18 cellular contexts compared by ENCODE assay signal in the genomic region with DNA sequence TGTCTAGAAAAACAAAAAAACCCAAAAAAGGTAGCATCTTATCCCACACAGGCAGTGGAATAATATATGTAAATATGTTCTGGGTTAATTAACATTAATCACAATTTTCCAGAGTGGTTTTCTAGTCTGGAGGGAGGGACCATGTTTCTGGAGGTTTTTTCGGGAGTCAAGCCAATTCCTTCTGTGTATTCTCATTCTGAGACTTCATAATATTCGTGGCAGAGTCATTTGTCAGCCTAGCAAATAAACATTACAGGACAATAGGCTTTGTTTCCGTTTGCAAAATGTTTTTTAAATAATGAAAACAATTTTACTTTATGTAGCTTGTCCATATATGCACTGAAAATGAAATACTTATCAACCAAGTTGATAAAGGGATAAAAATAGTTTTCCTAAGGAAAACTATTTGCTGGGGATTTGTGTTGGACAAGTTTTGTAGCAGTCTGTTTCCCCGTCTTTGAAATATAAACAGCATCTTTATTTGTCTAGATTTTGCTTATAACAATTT. TPM values are rescaled to one million over a fixed set of nuclear protein-coding genes. Genes with fewer than 3 reads are reported as not detected.
DNase-seq lines count a peak whose midpoint lies in the region; TF ChIP-seq lines count a peak whose summit lies in the region.
"Had no signal": no experiment of that assay in that cellular context is flagged by ENCODE, and none has a peak within 500 bp of the region (broad histone marks: within the 10 kb centered on the region; RNA-seq: fewer than 3 reads in every experiment).

No MANE protein-coding gene starts in this region.

- H3K27ac ChIP-seq in ACC112 (ENCODE audit: low read depth, low read length) = peak overlapping the region; percentile 40
- H3K27ac ChIP-seq in esophagus squamous epithelium = peak overlapping the region in 3 of 4 donors; percentile 50 to 73 (median 65)

- H3K9me3 Mint-ChIP-seq in osteocyte (ENCODE audit: unreplicated experiment) = no peaks in the 10 kb centered on the region
- H3K9me3 Mint-ChIP-seq: activated CD8-positive, alpha-beta T cell treated with anti-CD3 and anti-CD28 coated beads for 36 hours; effector memory CD8-positive, alpha-beta T cell; GM23338; IgD-negative memory B cell; nephron progenitor cell; stimulated activated effector memory CD8-positive, alpha-beta T cell treated with anti-CD3 and anti-CD28 coated beads, Interleukin-12 subunit alpha, Interleukin-12 subunit beta, amount 100 ng/mL, for 72 hours had no signal

- H3K9me3 ChIP-seq in Loucy (ENCODE audit: insufficient read depth, low read depth, low read length) = no peaks in the 10 kb centered on the region
- no peaks in the 10 kb centered on the region for H3K9me3 ChIP-seq in esophagus squamous epithelium

- no peaks in the 10 kb centered on the region for H4K20me1 ChIP-seq in Loucy (ENCODE audit: insufficient read depth, low read length, poor library complexity, severe bottlenecking)

- no peak for TF ChIP-seq CTCF in Loucy (conservative IDR thresholded peaks at IDR 0.05; ENCODE audit: low read length)
- TF ChIP-seq CTCF in esophagus squamous epithelium (IDR thresholded peaks at IDR 0.05) = no peak
- no peak for TF ChIP-seq CTCF in osteocyte (IDR thresholded peaks at IDR 0.05)

- no peaks in the 10 kb centered on the region for H3K36me3 Mint-ChIP-seq in osteocyte (ENCODE audit: unreplicated experiment)
- H3K36me3 Mint-ChIP-seq: stimulated activated effector memory CD8-positive, alpha-beta T cell treated with anti-CD3 and anti-CD28 coated beads, Interleukin-12 subunit alpha, Interleukin-12 subunit beta, amount 100 ng/mL, for 72 hours had no signal

- no peaks in the 10 kb centered on the region for H3K79me2 ChIP-seq in ACC112 (ENCODE audit: control insufficient read depth, insufficient read depth, low read length, unreplicated experiment)
- peaks cover 23% of the 10 kb centered on the region; the same call in 1 of the 2 replicates for H3K79me2 ChIP-seq in Loucy (ENCODE audit: insufficient read depth, low read length)

- intact Hi-C loops in esophagus squamous epithelium (cut with DNase I) = no loop called here

- H3K4me3 ChIP-seq in ACC112 (ENCODE audit: low read depth, low read length) (peak overlapping the region; percentile 46), Loucy (ENCODE audit: low read length, poor library complexity, severe bottlenecking) (no peak overlapping the region), esophagus squamous epithelium (peak overlapping the region in 1 of 4 donors; percentile 31)
- H3K4me3 ChIP-seq: GM23338 had no signal

- H3K4me1 Mint-ChIP-seq in osteocyte (ENCODE audit: unreplicated experiment) = peaks cover 38% of the 10 kb centered on the region

- 30 to 36% methylated on average over 4 of the region's 4 CpGs for WGBS in esophagus squamous epithelium, 2 donors

- H3K9me2 ChIP-seq in Loucy (replicated peaks; ENCODE audit: low read depth, low read length) = no peaks in the 10 kb centered on the region

- DNase-seq in esophagus squamous epithelium (lab: John Stamatoyannopoulos, UW) (no peak), osteocyte (ENCODE audit: extremely low spot score, unreplicated experiment) (no peak), hippocampal formation (lab: John Stamatoyannopoulos, UW) (no peak), islet precursor cell (no peak), dedifferentiated amniotic fluid mesenchymal stem cell (ENCODE audit: extremely low spot score) (no peak), NCI-H1092 (lab: John Stamatoyannopoulos, UW) (no peak)
- DNase-seq: activated CD8-positive, alpha-beta T cell treated with anti-CD3 and anti-CD28 coated beads for 36 hours; activated effector memory CD4-positive, alpha-beta T cell treated with Interleukin-2 at 50 U/mL for 16 hours; Calu3; effector memory CD8-positive, alpha-beta T cell; glutamatergic neuron; NCI-H446 treated with DMSO at 0.1 percent for 48 hours; nephron progenitor cell had no signal

- H3F3A ChIP-seq in Loucy (ENCODE audit: low read depth) = peaks cover 7% of the 10 kb centered on the region; the same call in 1 of the 2 replicates

- H3K36me3 ChIP-seq in ACC112 (ENCODE audit: insufficient read depth, low read length) (no peaks in the 10 kb centered on the region), Loucy (ENCODE audit: insufficient read depth, low read length) (no peaks in the 10 kb centered on the region), esophagus squamous epithelium (no peaks in the 10 kb centered on the region)

- H2AFZ ChIP-seq in ACC112 (ENCODE audit: low read length, unreplicated experiment) (peak overlapping the region; percentile 20), Loucy (ENCODE audit: low read length) (no peak overlapping the region)
- H2AFZ ChIP-seq: GM23338 had no signal

- H3K27me3 ChIP-seq in ACC112 (ENCODE audit: insufficient read depth, low read length) (no peaks in the 10 kb centered on the region), Loucy (ENCODE audit: insufficient read depth, low read length, poor library complexity, severe bottlenecking) (no peaks in the 10 kb centered on the region), esophagus squamous epithelium (no peaks in the 10 kb centered on the region)

- TF ChIP-seq POLR2A in esophagus squamous epithelium (IDR thresholded peaks at IDR 0.05) = no peak

- peak overlapping the region; percentile 80 for H3K27ac Mint-ChIP-seq in osteocyte (ENCODE audit: unreplicated experiment)
- H3K27ac Mint-ChIP-seq: activated CD8-positive, alpha-beta T cell treated with anti-CD3 and anti-CD28 coated beads for 36 hours; effector memory CD8-positive, alpha-beta T cell; GM23338; IgD-negative memory B cell; stimulated activated effector memory CD8-positive, alpha-beta T cell treated with anti-CD3 and anti-CD28 coated beads, Interleukin-12 subunit alpha, Interleukin-12 subunit beta, amount 100 ng/mL, for 72 hours had no signal

- no peak overlapping the region for H3K4me3 Mint-ChIP-seq in osteocyte (ENCODE audit: unreplicated experiment)
- H3K4me3 Mint-ChIP-seq: activated CD8-positive, alpha-beta T cell treated with anti-CD3 and anti-CD28 coated beads for 36 hours; effector memory CD8-positive, alpha-beta T cell; GM23338; IgD-negative memory B cell; nephron progenitor cell; stimulated activated effector memory CD8-positive, alpha-beta T cell treated with anti-CD3 and anti-CD28 coated beads, Interleukin-12 subunit alpha, Interleukin-12 subunit beta, amount 100 ng/mL, for 72 hours had no signal

- H3K4me1 ChIP-seq in ACC112 (ENCODE audit: control insufficient read depth, insufficient read depth, low read length, unreplicated experiment) (peaks cover 29% of the 10 kb centered on the region), Loucy (ENCODE audit: insufficient read depth, low read length, poor library complexity, severe bottlenecking) (peaks cover 46% of the 10 kb centered on the region), esophagus squamous epithelium (peaks cover 0 to 37% (median 16%) of the 10 kb centered on the region in 3 donors)

- no peaks in the 10 kb centered on the region for H3K27me3 Mint-ChIP-seq in osteocyte (ENCODE audit: unreplicated experiment)
- H3K27me3 Mint-ChIP-seq: activated CD8-positive, alpha-beta T cell treated with anti-CD3 and anti-CD28 coated beads for 36 hours; IgD-negative memory B cell had no signal

- no peak overlapping the region for H3K4me2 ChIP-seq in Loucy (ENCODE audit: low read depth, low read length, poor library complexity, severe bottlenecking)
- H3K4me2 ChIP-seq: GM23338 had no signal

- H3K9ac ChIP-seq in Loucy (ENCODE audit: low read depth, low read length, poor library complexity, severe bottlenecking) = peak overlapping the region; percentile 25

RNA-seq across cellular contexts. Expression of gene SERINC3, which starts 26.4 kb away (rescaled TPM):
- 10 to 100 TPM; 41.7 to 83.9 (median 59.4) TPM for total RNA-seq in esophagus squamous epithelium
- total RNA-seq in osteocyte = 121 and 125 TPM in 2 replicates

RNA-seq across cellular contexts. Expression of gene PKIG, which starts 34.2 kb away (rescaled TPM):
- total RNA-seq in esophagus squamous epithelium (10 to 100 TPM; 11.0 to 80.1 (median 19.4) TPM), osteocyte (26.0 and 29.5 TPM in 2 replicates)
